In genomic region chr16:85610446-85611204, GRCh38 we compare ENCODE assay signal across 1 cellular context.
TF ChIP-seq lines count a peak whose summit lies in the region.

No MANE protein-coding gene starts in this region.

TF ChIP-seq in H1, 55 proteins besides CTCF, POLR2A, EP300 and RAD21 (continued from another document):
- TF ChIP-seq CHD7 (IDR thresholded peaks at IDR 0.05; ENCODE audit: insufficient replicate concordance, low read length): no peak
- peak; percentile 68; the same call in 1 of the 2 replicates for TF ChIP-seq CEBPB (IDR thresholded peaks at IDR 0.05; ENCODE audit: low read depth, low read length)
- peak; percentile 36; the same call in 1 of the 2 replicates for TF ChIP-seq EGR1 (IDR thresholded peaks at IDR 0.05; ENCODE audit: borderline replicate concordance, low read depth, low read length)
- no peak for TF ChIP-seq CHD2 (IDR thresholded peaks at IDR 0.05; ENCODE audit: low read length)
- TF ChIP-seq RNF2 (IDR thresholded peaks at IDR 0.05; ENCODE audit: borderline replicate concordance, low read depth, low read length, missing control alignments, poor library complexity, severe bottlenecking): no peak
- no peak for TF ChIP-seq KDM5A (IDR thresholded peaks at IDR 0.05; ENCODE audit: low read length)
- TF ChIP-seq SP2 (IDR thresholded peaks at IDR 0.05; ENCODE audit: low read length): no peak
- TF ChIP-seq SP1 (IDR thresholded peaks at IDR 0.05; ENCODE audit: low read depth, low read length): no peak; the same call in none of the 2 replicates
- no peak for TF ChIP-seq POU5F1 (IDR thresholded peaks at IDR 0.05; ENCODE audit: low read depth, low read length)
- no peak for TF ChIP-seq BACH1 (IDR thresholded peaks at IDR 0.05; ENCODE audit: low read length)
- TF ChIP-seq CTBP2 (IDR thresholded peaks at IDR 0.05; ENCODE audit: borderline replicate concordance, insufficient read depth, insufficient read length, low read length): no peak
- TF ChIP-seq SRF (IDR thresholded peaks at IDR 0.05; ENCODE audit: low read depth, low read length): no peak
- 0 out of 2 replicates have a peak, but pooled peaks have one; percentile 56 for TF ChIP-seq ATF2 (IDR thresholded peaks at IDR 0.05; ENCODE audit: low read length)
- no peak for TF ChIP-seq TBP (IDR thresholded peaks at IDR 0.05; ENCODE audit: low read depth, low read length)
- TF ChIP-seq JUN (IDR thresholded peaks at IDR 0.05; ENCODE audit: low read depth, low read length): no peak
- TF ChIP-seq FOSL1 (IDR thresholded peaks at IDR 0.05; ENCODE audit: insufficient read depth, low read depth, low read length): no peak
- TF ChIP-seq BCL11A (IDR thresholded peaks at IDR 0.05; ENCODE audit: low read depth in 2 of 2, low read length in 2 of 2): no peak
- no peak for TF ChIP-seq GTF2F1 (IDR thresholded peaks at IDR 0.05; ENCODE audit: borderline replicate concordance, low read depth, low read length)
- TF ChIP-seq MAX (IDR thresholded peaks at IDR 0.05): peak; percentile 51; the same call in 1 of the 2 replicates
- TF ChIP-seq E2F6 (IDR thresholded peaks at IDR 0.05): peak; percentile 80
- TF ChIP-seq ASH2L (IDR thresholded peaks at IDR 0.05; ENCODE audit: low read length): peak; percentile 75
- TF ChIP-seq TAF1 (IDR thresholded peaks at IDR 0.05; ENCODE audit: low read depth, low read length): no peak
- TF ChIP-seq CBX5 (IDR thresholded peaks at IDR 0.05; ENCODE audit: low read depth, low read length): no peak
- no peak for TF ChIP-seq SIX5 (IDR thresholded peaks at IDR 0.05; ENCODE audit: low read depth, low read length)
- TF ChIP-seq USF2 (IDR thresholded peaks at IDR 0.05; ENCODE audit: low read length): no peak
- peak; percentile 12 for TF ChIP-seq TAF7 (optimal IDR thresholded peaks at IDR 0.05; ENCODE audit: borderline replicate concordance, low read depth, low read length)
- TF ChIP-seq CBX8 (IDR thresholded peaks at IDR 0.05; ENCODE audit: borderline replicate concordance, low read depth, low read length): no peak
- TF ChIP-seq HDAC6 (IDR thresholded peaks at IDR 0.05; ENCODE audit: low read depth, low read length): no peak
- TF ChIP-seq EZH2 (IDR thresholded peaks at IDR 0.05; ENCODE audit: low read depth, low read length, severe bottlenecking): no peak
- TF ChIP-seq TEAD4 (IDR thresholded peaks at IDR 0.05; ENCODE audit: low read depth, low read length): 0 out of 2 replicates have a peak, but pooled peaks have one; percentile 12
- TF ChIP-seq CREB1 (IDR thresholded peaks at IDR 0.05): peak; percentile 45
- no peak for TF ChIP-seq SAP30 (IDR thresholded peaks at IDR 0.05; ENCODE audit: insufficient read depth, insufficient replicate concordance, low read length)
- TF ChIP-seq ATF3 (IDR thresholded peaks at IDR 0.05; ENCODE audit: insufficient read depth, low read depth, low read length): no peak
- TF ChIP-seq YY1 (IDR thresholded peaks at IDR 0.05; ENCODE audit: low read depth, low read length): peak; percentile 76; the same call in 1 of the 2 replicates
- no peak for TF ChIP-seq BRCA1 (IDR thresholded peaks at IDR 0.05; ENCODE audit: low read depth, low read length)
- no peak for TF ChIP-seq MAFK (IDR thresholded peaks at IDR 0.05; ENCODE audit: low read depth, low read length)
- TF ChIP-seq TCF12 (IDR thresholded peaks at IDR 0.05; ENCODE audit: low read depth, low read length): peak; percentile 100
- no peak for TF ChIP-seq CHD1 (IDR thresholded peaks at IDR 0.05; ENCODE audit: low read depth, low read length)
- no peak for TF ChIP-seq NANOG (IDR thresholded peaks at IDR 0.05; ENCODE audit: insufficient read depth, low read depth, low read length, poor library complexity, severe bottlenecking)
- peak in 1 of 2 experiments; percentile 90; a peak in 1 of 4 replicates for TF ChIP-seq HDAC2 (IDR thresholded peaks at IDR 0.05; ENCODE audit: borderline replicate concordance in 1 of 2, low read depth in 2 of 2, low read length in 2 of 2)
- no peak for TF ChIP-seq SIRT6 (IDR thresholded peaks at IDR 0.05; ENCODE audit: low read length)
- no peak for TF ChIP-seq KDM4A (IDR thresholded peaks at IDR 0.05; ENCODE audit: low read depth, low read length, severe bottlenecking)
- TF ChIP-seq SP4 (IDR thresholded peaks at IDR 0.05; ENCODE audit: low read length): 0 out of 2 replicates have a peak, but pooled peaks have one; percentile 32
- TF ChIP-seq SUZ12 (IDR thresholded peaks at IDR 0.05; ENCODE audit: low read length): no peak
- TF ChIP-seq RXRA (IDR thresholded peaks at IDR 0.05; ENCODE audit: insufficient read depth, low read depth, low read length): 0 out of 2 replicates have a peak, but pooled peaks have one; percentile 14
- peak; percentile 57; the same call in 1 of the 2 replicates for TF ChIP-seq POLR2AphosphoS5 (IDR thresholded peaks at IDR 0.05; ENCODE audit: low read depth, low read length)
- TF ChIP-seq RBBP5 (IDR thresholded peaks at IDR 0.05; ENCODE audit: borderline replicate concordance, low read depth, low read length): 0 out of 2 replicates have a peak, but pooled peaks have one; percentile 10
- TF ChIP-seq NRF1 (IDR thresholded peaks at IDR 0.05; ENCODE audit: low read depth, low read length): no peak
